ENCODE assay signal across 17 cellular contexts in genomic region chr1:175369696-175370095, GRCh38.
DNase-seq lines count a peak whose midpoint lies in the region; ATAC-seq and TF ChIP-seq lines count a peak whose summit lies in the region.
"Had no signal": no experiment of that assay in that cellular context is flagged by ENCODE, and none has a peak within 500 bp of the region (broad histone marks: within the 10 kb centered on the region; RNA-seq: fewer than 3 reads in every experiment).

No MANE protein-coding gene starts in this region.

- TF ChIP-seq POLR2A in body of pancreas (IDR thresholded peaks at IDR 0.05): no peak

- H2BK120ac ChIP-seq in trophoblast cell (ENCODE audit: insufficient read depth, low read length, poor library complexity): no peak overlapping the region

- ATAC-seq in GM21515 (IDR thresholded peaks at IDR 0.05; ENCODE audit: unreplicated experiment): no peak
- no peak for ATAC-seq in body of pancreas
- ATAC-seq: GM12878, HCT116 had no signal

- no peaks in the 10 kb centered on the region for H3F3A ChIP-seq in PC-9 (ENCODE audit: insufficient read depth, low read depth)

- H4K20me1 ChIP-seq in PC-9 (ENCODE audit: insufficient read depth): no peaks in the 10 kb centered on the region

- H2AK5ac ChIP-seq in trophoblast cell (ENCODE audit: low read length): no peak overlapping the region

- peak overlapping the region; percentile 7; the same call in 1 of the 2 replicates for H3K4me2 ChIP-seq in PC-9
- H3K4me2 ChIP-seq in trophoblast cell (ENCODE audit: low read length): peak overlapping the region; percentile 25

- H3K4me3 ChIP-seq in PC-9 (no peak overlapping the region), trophoblast cell (ENCODE audit: low read depth, low read length) (no peak overlapping the region), body of pancreas (no peak overlapping the region)
- H3K4me3 ChIP-seq: GM12878, GM23248 had no signal

- H4K12ac ChIP-seq in trophoblast cell (ENCODE audit: low read depth, low read length): no peak overlapping the region

- DNase-seq in ELF-1 (ENCODE audit: low read depth, low spot score): peak; percentile 65
- peak in 1 of 2 experiments; percentile 76 for DNase-seq in PC-9
- peak; percentile 25 for DNase-seq in left kidney (ENCODE audit: low read depth, low spot score)
- DNase-seq in trophoblast cell: peak; percentile 98
- no peak for DNase-seq in body of pancreas
- DNase-seq in NCI-H1417 treated with DMSO at 0.1 percent for 48 hours (lab: John Stamatoyannopoulos, UW): no peak
- DNase-seq: C1 segment of cervical spinal cord; CD4-positive, alpha-beta memory T cell; COR-L47; DMS153; DND-41; GDM1; GM23248; H9 had no signal

- no peak overlapping the region for H2BK12ac ChIP-seq in trophoblast cell (ENCODE audit: low read length)

- H3K4me1 ChIP-seq in PC-9 (replicated peaks; ENCODE audit: insufficient read depth) (peaks cover 8% of the 10 kb centered on the region; the same call in 1 of the 2 replicates), trophoblast cell (ENCODE audit: control insufficient read depth in 1 of 2, insufficient read depth in 2 of 2, low read length in 2 of 2) (peaks cover 27 to 30% of the 10 kb centered on the region in 2 experiments), body of pancreas (peaks cover 6% of the 10 kb centered on the region)

- TF ChIP-seq CTCF in PC-9 (conservative IDR thresholded peaks at IDR 0.05) (no peak), body of pancreas (IDR thresholded peaks at IDR 0.05) (no peak)

- H3K9me3 ChIP-seq in PC-9 (ENCODE audit: insufficient read depth, low read depth) (no peaks in the 10 kb centered on the region), trophoblast cell (ENCODE audit: insufficient read depth, low read depth, low read length) (no peaks in the 10 kb centered on the region), body of pancreas (no peaks in the 10 kb centered on the region)

- no peak overlapping the region for H3K4ac ChIP-seq in trophoblast cell (ENCODE audit: low read depth, low read length)

- BruUV-seq in PC-9 (replicated peaks; lab: Mats Ljungman, UMichigan): no TSS peak

- H3K9ac ChIP-seq in trophoblast cell (ENCODE audit: low read length): no peak overlapping the region
- H3K9ac ChIP-seq: GM23248 had no signal

- CTCF ChIA-PET in PC-9 (lab: Charles Lee): no interaction called here

- no peaks in the 10 kb centered on the region for H3K79me2 ChIP-seq in PC-9 (ENCODE audit: low read depth)
- H3K79me2 ChIP-seq in trophoblast cell (ENCODE audit: control insufficient read depth, insufficient read depth, low read length, poor library complexity): no peaks in the 10 kb centered on the region

- no peaks in the 10 kb centered on the region for H3K9me2 ChIP-seq in PC-9 (ENCODE audit: insufficient read depth)

- H3K23ac ChIP-seq in trophoblast cell (ENCODE audit: low read length): no peak overlapping the region

- no peak overlapping the region for H3K14ac ChIP-seq in trophoblast cell (ENCODE audit: low read length)

- peak overlapping the region; percentile 25 for H4K8ac ChIP-seq in trophoblast cell (ENCODE audit: low read depth, low read length)

- H3K79me1 ChIP-seq in trophoblast cell (ENCODE audit: low read length): peaks cover 24% of the 10 kb centered on the region

- no CpG with 5 or more reads among the region's 4 CpGs for WGBS in trophoblast cell (ENCODE audit: extremely low coverage, insufficient coverage, insufficient read length)
- 46 to 74% methylated on average over 4 of the region's 4 CpGs for WGBS in body of pancreas, 2 donors

- H3K36me3 ChIP-seq in PC-9 (ENCODE audit: low read depth): no peaks in the 10 kb centered on the region
- H3K36me3 ChIP-seq in trophoblast cell (ENCODE audit: control insufficient read depth in 1 of 2, insufficient read depth in 2 of 2, low read length in 2 of 2): no peaks in the 10 kb centered on the region
- no peaks in the 10 kb centered on the region for H3K36me3 ChIP-seq in body of pancreas (replicated peaks in 1 of 2; ENCODE audit: insufficient read depth in 1 of 2, low read depth in 2 of 2)

- intact Hi-C loops in PC-9 (cut with micrococcal nuclease; ENCODE audit: unreplicated experiment) (no loop called here), body of pancreas (cut with DNase I) (loop anchor here (10.0 kb wide), 1 partner anchor 515 kb away; no protein-coding TSS in a partner anchor)

- no peaks in the 10 kb centered on the region for H3K27me3 ChIP-seq in PC-9 (ENCODE audit: insufficient read depth, low read depth)
- no peaks in the 10 kb centered on the region for H3K27me3 ChIP-seq in trophoblast cell (ENCODE audit: insufficient read depth, low read length)
- H3K27me3 ChIP-seq in body of pancreas: no peaks in the 10 kb centered on the region

- no peak overlapping the region for H2AFZ ChIP-seq in PC-9
- H2AFZ ChIP-seq in trophoblast cell (ENCODE audit: insufficient read depth, low read length, poor library complexity): no peak overlapping the region
- H2AFZ ChIP-seq: GM23248 had no signal

- no peak overlapping the region for H3K18ac ChIP-seq in trophoblast cell (ENCODE audit: low read length)

- H2BK5ac ChIP-seq in trophoblast cell (ENCODE audit: low read depth, low read length, poor library complexity): peak overlapping the region; percentile 79

- H3K27ac ChIP-seq in PC-9: no peak overlapping the region
- peak overlapping the region; percentile 95 for H3K27ac ChIP-seq in trophoblast cell (ENCODE audit: low read depth, low read length)
- no peak overlapping the region for H3K27ac ChIP-seq in body of pancreas
- H3K27ac ChIP-seq: GM23248 had no signal

- H4K91ac ChIP-seq in trophoblast cell (ENCODE audit: low read depth, low read length): no peak overlapping the region

- POLR2A ChIA-PET in PC-9 (lab: Charles Lee; ENCODE audit: unreplicated experiment): interaction anchor here (0.6 kb wide), 1 partner anchor 222 kb away, joined by 9 read pairs; no protein-coding TSS in a partner anchor

Comparison
In these comparisons a context has a peak if more than half of its experiments do, and no peak if none do; other contexts are left out.
1. DNase-seq: peak in ELF-1 (single experiment), left kidney (single experiment) and trophoblast cell (2 of 2); none in body of pancreas (0 of 4) and NCI-H1417 treated with DMSO at 0.1 percent for 48 hours (single experiment).